Comparison of ENCODE assay signal across 16 cellular contexts in the genomic region with DNA sequence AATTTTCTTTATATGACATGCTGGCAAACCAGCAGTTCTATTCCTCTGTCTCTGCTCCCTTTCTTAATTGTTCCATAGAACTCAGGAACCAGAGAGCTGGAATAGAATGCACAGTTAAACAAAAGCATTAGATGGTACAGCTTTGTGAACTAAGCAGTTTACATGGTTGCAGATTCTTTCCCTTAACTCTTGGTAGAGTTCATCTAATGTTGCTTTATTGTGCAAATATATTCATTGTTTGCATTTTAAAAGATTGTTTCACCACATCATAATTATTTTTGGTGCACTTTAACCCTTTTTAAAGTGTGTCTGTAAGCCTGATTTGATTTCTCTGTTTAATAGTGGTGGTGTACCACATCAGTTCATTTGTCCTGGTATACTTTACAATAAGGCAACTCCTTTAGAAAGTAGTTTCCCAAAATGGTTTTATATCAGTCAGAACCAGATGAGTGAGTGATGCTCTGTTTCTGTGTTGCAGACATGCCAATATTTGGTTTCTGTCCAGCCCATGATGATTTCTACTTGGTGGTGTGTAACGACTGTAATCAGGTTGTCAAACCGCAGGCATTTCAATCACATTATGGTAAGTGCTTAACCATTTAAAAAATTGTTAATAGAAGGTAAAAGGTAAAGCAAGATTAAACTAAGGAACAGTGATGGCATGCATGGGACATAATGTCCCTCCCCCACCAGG.
DNase-seq lines count a peak whose midpoint lies in the region; ATAC-seq and TF ChIP-seq lines count a peak whose summit lies in the region.
"Had no signal": no experiment of that assay in that cellular context is flagged by ENCODE, and none has a peak within 500 bp of the region (broad histone marks: within the 10 kb centered on the region; RNA-seq: fewer than 3 reads in every experiment).

No MANE protein-coding gene starts in this region.

- H3K36me3 Mint-ChIP-seq in effector memory CD8-positive, alpha-beta T cell (ENCODE audit: insufficient read depth), result peaks cover 19% of the 10 kb centered on the region

- H3K4me1 Mint-ChIP-seq in stimulated activated naive CD8-positive, alpha-beta T cell treated with anti-CD3 and anti-CD28 coated beads, Interleukin-15, amount 100 ng/mL, for 72 hours, result peaks cover 42% of the 10 kb centered on the region
- H3K4me1 Mint-ChIP-seq in effector memory CD8-positive, alpha-beta T cell (ENCODE audit: low read depth in 2 of 2), result peaks cover 33 to 46% of the 10 kb centered on the region in 2 donors

- no peak overlapping the region for H3K27ac Mint-ChIP-seq in stimulated activated naive CD8-positive, alpha-beta T cell treated with anti-CD3 and anti-CD28 coated beads, Interleukin-15, amount 100 ng/mL, for 72 hours
- H3K27ac Mint-ChIP-seq in effector memory CD8-positive, alpha-beta T cell, result peak overlapping the region; percentile 91 to 92

- no peak overlapping the region for H3K4me3 Mint-ChIP-seq in stimulated activated naive CD8-positive, alpha-beta T cell treated with anti-CD3 and anti-CD28 coated beads, Interleukin-15, amount 100 ng/mL, for 72 hours
- peak overlapping the region; percentile 42 to 76 for H3K4me3 Mint-ChIP-seq in effector memory CD8-positive, alpha-beta T cell

- H3K27me3 Mint-ChIP-seq in stimulated activated naive CD8-positive, alpha-beta T cell treated with anti-CD3 and anti-CD28 coated beads, Interleukin-15, amount 100 ng/mL, for 72 hours, result no peaks in the 10 kb centered on the region
- H3K27me3 Mint-ChIP-seq in effector memory CD8-positive, alpha-beta T cell, result no peaks in the 10 kb centered on the region

- DNase-seq in stimulated activated naive CD8-positive, alpha-beta T cell treated with anti-CD3 and anti-CD28 coated beads, Interleukin-15, amount 100 ng/mL, for 72 hours, result no peak
- no peak for DNase-seq in stimulated activated naive CD8-positive, alpha-beta T cell treated with anti-CD3 and anti-CD28 coated beads, Interleukin-15, Interleukin-2, amounts not matched to agents 100 U/mL and 50 U/mL, for 24 hours
- DNase-seq in effector memory CD8-positive, alpha-beta T cell, result no peak
- DNase-seq in SHP77 treated with DMSO at 0.1 percent for 48 hours (lab: John Stamatoyannopoulos, UW) (no peak), NCI-H345 (lab: John Stamatoyannopoulos, UW) (no peak)
- DNase-seq: effector CD4-positive, alpha-beta T cell; GDM1; MG63; NCI-H1930; SIG-M5; stimulated activated CD4-positive, alpha-beta T cell treated with anti-CD3 and anti-CD28 coated beads, Interleukin-4, amount 100 ng/mL, for 1 hour; stimulated activated CD8-positive, alpha-beta memory T cell treated with anti-CD3 and anti-CD28 coated beads, Interleukin-4, amount 100 ng/mL, for 48 hours had no signal

- peak; percentile 73 for ATAC-seq in stimulated activated naive CD8-positive, alpha-beta T cell treated with anti-CD3 and anti-CD28 coated beads, Interleukin-15, amount 100 ng/mL, for 72 hours
- no peak for ATAC-seq in stimulated activated naive CD8-positive, alpha-beta T cell treated with anti-CD3 and anti-CD28 coated beads, Interleukin-15, Interleukin-2, amounts not matched to agents 100 U/mL and 50 U/mL, for 24 hours
- ATAC-seq in SK-N-SH treated with all-trans-retinoic acid at 6 μM for 48 hours (peak; percentile 12; the same call in 1 of the 3 replicates), GM21390 (IDR thresholded peaks at IDR 0.05; ENCODE audit: unreplicated experiment) (no peak), HG02981 (IDR thresholded peaks at IDR 0.05; ENCODE audit: unreplicated experiment) (no peak)
- ATAC-seq in effector memory CD8-positive, alpha-beta T cell (replicated peaks), result peak; percentile 66
- ATAC-seq: left lobe of liver had no signal

- no peaks in the 10 kb centered on the region for H3K9me3 Mint-ChIP-seq in stimulated activated naive CD8-positive, alpha-beta T cell treated with anti-CD3 and anti-CD28 coated beads, Interleukin-15, amount 100 ng/mL, for 72 hours
- H3K9me3 Mint-ChIP-seq in effector memory CD8-positive, alpha-beta T cell, result no peaks in the 10 kb centered on the region

TF ChIP-seq in SK-N-SH treated with all-trans-retinoic acid at 6 μM for 48 hours, 23 proteins besides CTCF, POLR2A, EP300 and RAD21:
- TF ChIP-seq ESRRG (CRISPR knock-in tag; IDR thresholded peaks at IDR 0.05) (no peak), CSRNP3 (CRISPR knock-in tag; IDR thresholded peaks at IDR 0.05) (no peak), ZFP3 (CRISPR knock-in tag; IDR thresholded peaks at IDR 0.05) (no peak), BACH2 (CRISPR knock-in tag; IDR thresholded peaks at IDR 0.05; ENCODE audit: borderline replicate concordance) (no peak), CREB5 (CRISPR knock-in tag; IDR thresholded peaks at IDR 0.05; ENCODE audit: low read depth) (no peak), OSR1 (CRISPR knock-in tag; IDR thresholded peaks at IDR 0.05) (no peak), RARB (CRISPR knock-in tag; IDR thresholded peaks at IDR 0.05) (no peak), TOX (CRISPR knock-in tag; IDR thresholded peaks at IDR 0.05; ENCODE audit: borderline replicate concordance) (no peak), PPARA (CRISPR knock-in tag; IDR thresholded peaks at IDR 0.05; ENCODE audit: borderline replicate concordance) (no peak), GLIS3 (CRISPR knock-in tag; IDR thresholded peaks at IDR 0.05) (no peak), POU6F1 (CRISPR knock-in tag; IDR thresholded peaks at IDR 0.05; ENCODE audit: borderline replicate concordance, low read depth) (no peak)
TF ChIP-seq in SK-N-SH treated with all-trans-retinoic acid at 6 μM for 48 hours: peak in this region for 0.

Comparison
In these comparisons a context has a peak if more than half of its experiments do, and no peak if none do; other contexts are left out.
1. ATAC-seq: peak in stimulated activated naive CD8-positive, alpha-beta T cell treated with anti-CD3 and anti-CD28 coated beads, Interleukin-15, amount 100 ng/mL, for 72 hours (single experiment), SK-N-SH treated with all-trans-retinoic acid at 6 μM for 48 hours (single experiment) and effector memory CD8-positive, alpha-beta T cell (single experiment); none in stimulated activated naive CD8-positive, alpha-beta T cell treated with anti-CD3 and anti-CD28 coated beads, Interleukin-15, Interleukin-2, amounts not matched to agents 100 U/mL and 50 U/mL, for 24 hours (single experiment), GM21390 (single experiment) and HG02981 (single experiment).
2. H3K27ac Mint-ChIP-seq: peak in effector memory CD8-positive, alpha-beta T cell (2 of 2); none in stimulated activated naive CD8-positive, alpha-beta T cell treated with anti-CD3 and anti-CD28 coated beads, Interleukin-15, amount 100 ng/mL, for 72 hours (0 of 2).
3. H3K4me3 Mint-ChIP-seq: peak in effector memory CD8-positive, alpha-beta T cell (2 of 2); none in stimulated activated naive CD8-positive, alpha-beta T cell treated with anti-CD3 and anti-CD28 coated beads, Interleukin-15, amount 100 ng/mL, for 72 hours (0 of 2).